In the genomic region with DNA sequence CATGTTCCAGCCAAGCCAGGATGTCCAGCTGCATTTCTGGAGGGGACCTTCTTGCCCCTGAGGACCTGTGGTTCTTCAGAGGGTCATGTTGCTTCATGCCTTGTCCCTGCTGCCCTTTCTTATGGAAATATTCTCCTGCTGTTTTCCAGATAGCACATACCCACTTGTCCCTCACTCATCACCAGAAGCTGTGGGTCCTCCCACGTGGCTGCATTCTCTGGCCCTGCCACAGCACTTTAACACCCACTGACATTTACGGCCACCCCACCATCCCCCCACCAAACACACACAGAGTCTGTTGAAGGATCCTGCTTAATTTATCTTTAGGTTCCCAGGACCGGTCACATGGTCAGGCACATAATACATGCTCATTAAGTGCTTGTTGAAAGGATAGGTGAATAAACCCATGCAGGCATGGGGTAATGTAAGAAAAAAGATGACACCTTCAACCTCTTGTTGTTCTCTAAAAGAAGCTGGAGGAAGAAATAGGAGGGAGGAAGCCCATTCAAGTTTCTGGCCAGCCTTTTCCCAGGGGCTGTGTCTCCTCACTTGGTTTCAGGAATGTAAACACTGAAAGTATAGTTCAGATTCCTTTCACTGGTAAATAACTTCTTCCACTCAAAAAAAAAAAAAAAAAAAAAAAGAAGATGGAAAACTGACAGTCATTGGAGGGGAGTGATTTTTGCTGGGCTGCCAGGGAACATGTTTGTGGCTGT, we compare ENCODE assay signal across 17 cellular contexts. TPM values are rescaled to one million over a fixed set of nuclear protein-coding genes. Genes with fewer than 3 reads are reported as not detected.
A peak's percentile ranks its signal among the peaks of the same experiment; 100 is the strongest.
DNase-seq lines count a peak whose midpoint lies in the region; ATAC-seq and TF ChIP-seq lines count a peak whose summit lies in the region.
"Had no signal": no experiment of that assay in that cellular context is flagged by ENCODE, and none has a peak within 500 bp of the region (broad histone marks: within the 10 kb centered on the region; RNA-seq: fewer than 3 reads in every experiment).

No MANE protein-coding gene starts in this region.

- H3K27me3 ChIP-seq in IMR-90 (ENCODE audit: control insufficient read depth, insufficient read depth, low read length) (peaks cover 5% of the 10 kb centered on the region), neural progenitor cell (no peaks in the 10 kb centered on the region), heart left ventricle (no peaks in the 10 kb centered on the region)
- H3K27me3 ChIP-seq: MG63 had no signal

- no peak overlapping the region for H3K27ac Mint-ChIP-seq in neural progenitor cell

- peak overlapping the region; percentile 38 for H3K14ac ChIP-seq in IMR-90 (replicated peaks; ENCODE audit: low read depth, low read length)

- H3K79me2 ChIP-seq in neural progenitor cell (ENCODE audit: low read depth), result no peaks in the 10 kb centered on the region

- DNase-seq in EH (ENCODE audit: low read depth) (peak; percentile 72), IMR-90 (peak; percentile 52), fibroblast of peridontal ligament (ENCODE audit: extremely low read depth) (peak; percentile 71), neural progenitor cell (ENCODE audit: low spot score) (no peak), LoVo (ENCODE audit: low spot score) (no peak), heart left ventricle (no peak)
- DNase-seq in NK-92 treated with Interleukin-12 subunit alpha and Interleukin-12 subunit beta, amount 100 ng/mL, for 24 hours (lab: John Stamatoyannopoulos, UW), result no peak
- DNase-seq: C1 segment of cervical spinal cord, EL, NCI-H1092, NCI-H2081 treated with DMSO at 0.1 percent for 48 hours, NCI-H2227 treated with DMSO at 0.1 percent for 48 hours had no signal

- in situ Hi-C loops in IMR-90 (cut with MboI; ENCODE audit: low sequenced_read_pairs), result no loop called here

- no peaks in the 10 kb centered on the region for H4K20me1 ChIP-seq in IMR-90 (ENCODE audit: insufficient read depth, low read length)
- H4K20me1 ChIP-seq in neural progenitor cell (ENCODE audit: low read depth), result no peaks in the 10 kb centered on the region

- peak overlapping the region; percentile 71 for H2AK9ac ChIP-seq in IMR-90 (replicated peaks; ENCODE audit: low read depth, low read length, poor library complexity)

- no peak for TF ChIP-seq RAD21 in IMR-90 (IDR thresholded peaks at IDR 0.05; ENCODE audit: low read length)

- H3K27ac ChIP-seq in IMR-90 (ENCODE audit: insufficient read depth, low read length) (peak overlapping the region; percentile 50; the same call in 1 of the 2 replicates), neural progenitor cell (no peak overlapping the region), heart left ventricle (no peak overlapping the region)
- H3K27ac ChIP-seq: KMS-11 had no signal

- H3K4ac ChIP-seq in IMR-90 (ENCODE audit: low read depth, low read length), result peak overlapping the region; percentile 77

- peaks cover 11% of the 10 kb centered on the region for H3K4me1 Mint-ChIP-seq in neural progenitor cell

- no CpG with 5 or more reads among the region's 3 CpGs for WGBS in IMR-90 (ENCODE audit: extremely low coverage in 2 of 2, insufficient read length in 1 of 2), 2 experiments
- 81 to 95% (median 84%) methylated on average over 3 of the region's 3 CpGs for WGBS in heart left ventricle, 4 donors

- H3K4me3 Mint-ChIP-seq in neural progenitor cell, result no peak overlapping the region

- H3K36me3 ChIP-seq in IMR-90 (ENCODE audit: control insufficient read depth, insufficient read depth, low read length), result no peaks in the 10 kb centered on the region
- no peaks in the 10 kb centered on the region for H3K36me3 ChIP-seq in neural progenitor cell
- no peaks in the 10 kb centered on the region for H3K36me3 ChIP-seq in heart left ventricle

- H3K4me3 ChIP-seq in IMR-90 (ENCODE audit: insufficient read depth, low read depth, low read length), result no peak overlapping the region
- no peak overlapping the region for H3K4me3 ChIP-seq in neural progenitor cell
- no peak overlapping the region for H3K4me3 ChIP-seq in heart left ventricle
- H3K4me3 ChIP-seq: MG63 had no signal

- H3K9me3 Mint-ChIP-seq in neural progenitor cell, result no peaks in the 10 kb centered on the region

- dilution Hi-C loops in IMR-90 (cut with HindIII; ENCODE audit: low sequenced_read_pairs, unreplicated experiment), result no loop called here

- peaks cover 9% of the 10 kb centered on the region; the same call in 1 of the 2 replicates for H3K9me1 ChIP-seq in IMR-90 (ENCODE audit: insufficient read depth, low read length)

- H3K9me3 ChIP-seq in IMR-90 (ENCODE audit: control insufficient read depth, insufficient read depth, low read length), result peaks cover 3% of the 10 kb centered on the region; the same call in 1 of the 2 replicates
- H3K9me3 ChIP-seq in neural progenitor cell (ENCODE audit: low read depth), result no peaks in the 10 kb centered on the region
- no peaks in the 10 kb centered on the region for H3K9me3 ChIP-seq in heart left ventricle

- peak overlapping the region; percentile 57; the same call in 1 of the 2 replicates for H3K18ac ChIP-seq in IMR-90 (ENCODE audit: low read depth, low read length)

- no peak overlapping the region; the same call in 1 of the 2 replicates for H4K5ac ChIP-seq in IMR-90 (ENCODE audit: low read depth, low read length)

- no peak for TF ChIP-seq POLR2A in IMR-90 (IDR thresholded peaks at IDR 0.05; ENCODE audit: low read depth, low read length)
- TF ChIP-seq POLR2A in heart left ventricle (IDR thresholded peaks at IDR 0.05), result no peak

- peak overlapping the region; percentile 63; the same call in 1 of the 3 replicates for H2BK15ac ChIP-seq in IMR-90 (ENCODE audit: low read depth, low read length)

- H3K4me1 ChIP-seq in IMR-90 (ENCODE audit: control insufficient read depth, insufficient read depth, low read length) (peaks cover 13% of the 10 kb centered on the region), neural progenitor cell (peaks cover 10% of the 10 kb centered on the region), heart left ventricle (peaks cover 0 to 14% (median 0%) of the 10 kb centered on the region in 12 donors)

- H3K27me3 Mint-ChIP-seq in neural progenitor cell (ENCODE audit: insufficient read depth, low read depth), result peaks cover 5% of the 10 kb centered on the region

- peak; percentile 84 for ATAC-seq in IMR-90 (ENCODE audit: low read depth)
- no peak for ATAC-seq in GM18873 (IDR thresholded peaks at IDR 0.05; ENCODE audit: low FRiP score, unreplicated experiment)
- no peak for ATAC-seq in heart left ventricle
- ATAC-seq: Panc1 had no signal

- intact Hi-C loops in IMR-90 (cut with micrococcal nuclease), result loop anchor here (5.0 kb wide), 1 partner anchor 78 kb away; no protein-coding TSS in a partner anchor
- intact Hi-C loops in heart left ventricle (cut with DNase I), result no loop called here

- CTCF ChIA-PET in IMR-90 (lab: Yijun Ruan, JAX), result interaction anchor here (0.5 to 1.8 kb wide), 8 partner anchors 18 to 811 kb away, joined by 3 to 6 read pairs (median 4); no protein-coding TSS in a partner anchor

- H3K9ac ChIP-seq in IMR-90 (ENCODE audit: low read depth, low read length) (no peak overlapping the region), neural progenitor cell (no peak overlapping the region)
- H3K9ac ChIP-seq: KMS-11 had no signal

- no peak overlapping the region for H2BK5ac ChIP-seq in IMR-90 (ENCODE audit: low read depth, low read length, poor library complexity, severe bottlenecking)

- no peaks in the 10 kb centered on the region for H3K36me3 Mint-ChIP-seq in neural progenitor cell

- TF ChIP-seq CTCF in IMR-90 (conservative IDR thresholded peaks at IDR 0.05; ENCODE audit: low read depth, low read length) (no peak), neural progenitor cell (IDR thresholded peaks at IDR 0.05) (no peak), heart left ventricle (IDR thresholded peaks at IDR 0.05) (no peak)

- H3K4me2 ChIP-seq in IMR-90 (ENCODE audit: low read depth, low read length) (no peak overlapping the region; the same call in 1 of the 2 replicates), neural progenitor cell (no peak overlapping the region)
- H3K4me2 ChIP-seq: KMS-11 had no signal

- POLR2A ChIA-PET in IMR-90 (lab: Charles Lee; ENCODE audit: unreplicated experiment), result no interaction called here

- H3K23ac ChIP-seq in IMR-90 (ENCODE audit: low read depth, low read length), result peak overlapping the region; percentile 58

- H4K91ac ChIP-seq in IMR-90 (ENCODE audit: insufficient read depth, low read depth, low read length), result peak overlapping the region; percentile 58

- H4K8ac ChIP-seq in IMR-90 (ENCODE audit: low read depth in 2 of 2, low read length in 2 of 2), result peak overlapping the region; percentile 2 to 72; a peak in 2 of 4 replicates

- peak overlapping the region; percentile 76 for H2BK120ac ChIP-seq in IMR-90 (ENCODE audit: low read depth, low read length)

- peaks cover 11% of the 10 kb centered on the region for H3F3A ChIP-seq in neural progenitor cell (ENCODE audit: low read depth)

- H3K56ac ChIP-seq in IMR-90 (ENCODE audit: extremely low read depth, insufficient read depth, low read length), result no peak overlapping the region

- H2AFZ ChIP-seq in IMR-90 (replicated peaks; ENCODE audit: low read length, poor library complexity), result no peak overlapping the region
- H2AFZ ChIP-seq in neural progenitor cell (replicated peaks), result peak overlapping the region; percentile 63

- H3K79me1 ChIP-seq in IMR-90 (ENCODE audit: low read depth in 1 of 2, low read length in 2 of 2), result no peaks in the 10 kb centered on the region

- no TSS peak for BruUV-seq in IMR-90 (replicated peaks; lab: Mats Ljungman, UMichigan)

- peak overlapping the region; percentile 88 for H2BK20ac ChIP-seq in IMR-90 (ENCODE audit: low read depth, low read length)

- peak overlapping the region; percentile 88 for H2AK5ac ChIP-seq in IMR-90 (ENCODE audit: low read depth, low read length)

TF ChIP-seq in IMR-90, 13 proteins besides CTCF, POLR2A, EP300 and RAD21:
- TF ChIP-seq RFX5 (IDR thresholded peaks at IDR 0.05; ENCODE audit: low read depth, low read length), result no peak

RNA-seq across cellular contexts. Expression of gene BMPER, which starts 19.9 kb away (rescaled TPM):
- 7.5 and 7.9 TPM in 2 replicates for total RNA-seq in IMR-90 (2012; rRNA removed)
- 4.6 and 6.2 TPM in 2 replicates for polyA plus RNA-seq in IMR-90 (2012; rRNA removed)
- polyA plus RNA-seq in IMR-90 (2012; cell fraction: cytosol; rRNA removed), result 4.7 and 5.8 TPM in 2 replicates
- polyA plus RNA-seq in IMR-90 (2012; cell fraction: nucleus; rRNA removed; ENCODE audit: low replicate concordance), result 6.5 and 7.8 TPM in 2 replicates
- total RNA-seq in neural progenitor cell (ENCODE audit: low replicate concordance), result 0.74 and 1.2 TPM in 2 replicates
- total RNA-seq in heart left ventricle, result 1 to 10 TPM in 5 of 9 donors, under 1 TPM in 4; 0.05 to 4.2 (median 1.4) TPM
- under 1 TPM; 0.34 to 0.50 TPM for polyA plus RNA-seq in heart left ventricle
- total RNA-seq: HepG2 had no signal
- polyA plus RNA-seq: HepG2 had no signal

Comparison
In these comparisons a context has a peak if more than half of its experiments do, and no peak if none do; other contexts are left out.
1. DNase-seq: peak in EH (single experiment), IMR-90 (single experiment) and fibroblast of peridontal ligament (single experiment); none in neural progenitor cell (single experiment), LoVo (single experiment), NK-92 treated with Interleukin-12 subunit alpha and Interleukin-12 subunit beta, amount 100 ng/mL, for 24 hours (single experiment) and heart left ventricle (0 of 5).